ENCODE assay signal across 1 cellular context in genomic region chr17:4023948-4024545, GRCh38. TPM values are rescaled to one million over a fixed set of nuclear protein-coding genes. Genes with fewer than 3 reads are reported as not detected.
"Had no signal": no experiment of that assay in that cellular context is flagged by ENCODE, and none has a peak within 500 bp of the region (broad histone marks: within the 10 kb centered on the region; RNA-seq: fewer than 3 reads in every experiment).

No MANE protein-coding gene starts in this region.

RNA-seq across cellular contexts. Expression of gene ATP2A3, which starts 59.8 kb away (rescaled TPM):
- total RNA-seq: dermis microvascular lymphatic vessel endothelial cell had no signal
